Comparison of ENCODE assay signal across 30 cellular contexts in genomic region chr17:79979841-79980215, GRCh38. TPM values are rescaled to one million over a fixed set of nuclear protein-coding genes. Genes with fewer than 3 reads are reported as not detected.
DNase-seq lines count a peak whose midpoint lies in the region; ATAC-seq and TF ChIP-seq lines count a peak whose summit lies in the region.
"Had no signal": no experiment of that assay in that cellular context is flagged by ENCODE, and none has a peak within 500 bp of the region (broad histone marks: within the 10 kb centered on the region; RNA-seq: fewer than 3 reads in every experiment).

No MANE protein-coding gene starts in this region.

- H3K27me3 ChIP-seq in BLaER1 (no peaks in the 10 kb centered on the region), RWPE2 (ENCODE audit: insufficient read depth, poor library complexity, severe bottlenecking) (no peaks in the 10 kb centered on the region), endodermal cell (ENCODE audit: control insufficient read depth, insufficient read depth, low read length, poor library complexity, severe bottlenecking) (no peaks in the 10 kb centered on the region)
- H3K27me3 ChIP-seq: cardiac muscle cell, heart right ventricle, ovary, Peyer's patch, SJSA1 had no signal

- H3K4me3 ChIP-seq in BLaER1 = no peak overlapping the region
- no peak overlapping the region for H3K4me3 ChIP-seq in RWPE2 (ENCODE audit: severe bottlenecking)
- no peak overlapping the region for H3K4me3 ChIP-seq in endodermal cell (ENCODE audit: low read length)
- H3K4me3 ChIP-seq: cardiac muscle cell, heart right ventricle, ovary, Peyer's patch, SJSA1, smooth muscle cell had no signal

- peaks cover 33% of the 10 kb centered on the region for H4K20me1 ChIP-seq in BLaER1

- no peaks in the 10 kb centered on the region for H3K9me3 ChIP-seq in BLaER1
- no peaks in the 10 kb centered on the region for H3K9me3 ChIP-seq in RWPE2 (ENCODE audit: severe bottlenecking)
- H3K9me3 ChIP-seq in endodermal cell (ENCODE audit: control insufficient read depth, low read length) = no peaks in the 10 kb centered on the region
- H3K9me3 ChIP-seq: heart right ventricle, ovary, Peyer's patch, SJSA1 had no signal

- in situ Hi-C loops in KBM-7 (cut with MboI; ENCODE audit: low pct_unique_long_range_greater_than_20kb, low sequenced_read_pairs) = no loop called here

- H3K27ac ChIP-seq in BLaER1 (no peak overlapping the region), RWPE2 (ENCODE audit: poor library complexity, severe bottlenecking) (no peak overlapping the region), endodermal cell (ENCODE audit: low read depth, low read length) (no peak overlapping the region)
- H3K27ac ChIP-seq: cardiac muscle cell, heart right ventricle, Peyer's patch, SJSA1 had no signal

- 94 to 96% methylated on average over 6 to 12 of the region's 12 CpGs for WGBS in endodermal cell (ENCODE audit: insufficient coverage in 1 of 2, insufficient read length in 1 of 2), 2 experiments

- H3K36me3 Mint-ChIP-seq in endodermal cell (ENCODE audit: low read depth) = peaks cover 9% of the 10 kb centered on the region
- H3K36me3 Mint-ChIP-seq: activated naive CD8-positive, alpha-beta T cell treated with anti-CD3 and anti-CD28 coated beads, Interleukin-2, amount 10 ng/mL, durations not matched to agents 7 days and 5 days had no signal

- peak overlapping the region; percentile 70 for H3K4me2 ChIP-seq in BLaER1
- H3K4me2 ChIP-seq: smooth muscle cell had no signal

- intact Hi-C loops in posterior vena cava (cut with DNase I) = loop anchor here (10.0 kb wide), 2 partner anchors 235 to 595 kb away; no protein-coding TSS in a partner anchor

- no peak for ATAC-seq in RWPE2 (ENCODE audit: low read depth)
- ATAC-seq in HG02885 (IDR thresholded peaks at IDR 0.05; ENCODE audit: poor library complexity, unreplicated experiment) = no peak
- ATAC-seq: activated CD8-positive, alpha-beta T cell treated with anti-CD3 and anti-CD28 coated beads for 36 hours had no signal

- no peaks in the 10 kb centered on the region for H3K27me3 Mint-ChIP-seq in endodermal cell (ENCODE audit: insufficient read depth)
- H3K27me3 Mint-ChIP-seq: activated CD8-positive, alpha-beta T cell treated with anti-CD3 and anti-CD28 coated beads for 36 hours; activated naive CD8-positive, alpha-beta T cell treated with anti-CD3 and anti-CD28 coated beads, Interleukin-2, amount 10 ng/mL, durations not matched to agents 7 days and 5 days; B cell; stimulated activated naive CD8-positive, alpha-beta T cell treated with anti-CD3 and anti-CD28 coated beads, Interleukin-15, Interleukin-2, amounts not matched to agents 100 ng/mL and 50 ng/mL, for 24 hours had no signal

- DNase-seq in RWPE2 (ENCODE audit: low spot score) = peak; percentile 46
- peak; percentile 42 for DNase-seq in endodermal cell
- peak; percentile 45 for DNase-seq in posterior vena cava (ENCODE audit: low spot score)
- no peak for DNase-seq in stimulated activated CD4-positive, alpha-beta T cell treated with anti-CD3 and anti-CD28 coated beads, Interleukin-12 subunit alpha, Interleukin-12 subunit beta, amount 100 ng/mL, for 4 hours
- DNase-seq in KBM-7 = no peak
- DNase-seq: ACHN; activated CD4-positive, alpha-beta T cell treated with anti-CD3 and anti-CD28 coated beads for 1 hour; activated CD8-positive, alpha-beta T cell treated with anti-CD3 and anti-CD28 coated beads for 36 hours; DMS 273 treated with DMSO at 0.1 percent for 48 hours; foreskin melanocyte; heart right ventricle; mammary epithelial cell; NCI-H2107; NCI-H345; NCI-H748 treated with DMSO at 0.1 percent for 48 hours; retina; stimulated activated CD4-positive, alpha-beta T cell treated with anti-CD3 and anti-CD28 coated beads, Interleukin-2, amount 100 ng/mL, for 24 hours had no signal

- H3K9me3 Mint-ChIP-seq in endodermal cell = no peaks in the 10 kb centered on the region
- H3K9me3 Mint-ChIP-seq: activated CD8-positive, alpha-beta T cell treated with anti-CD3 and anti-CD28 coated beads for 36 hours; activated naive CD8-positive, alpha-beta T cell treated with anti-CD3 and anti-CD28 coated beads, Interleukin-2, amount 10 ng/mL, durations not matched to agents 7 days and 5 days; dendritic cell treated with granulocyte-macrophage colony-stimulating factor and Interleukin-4, amounts not matched to agents 40 ng/mL and 50 ng/mL, for 4 days; nephron; stimulated activated naive CD8-positive, alpha-beta T cell treated with anti-CD3 and anti-CD28 coated beads, Interleukin-15, Interleukin-2, amounts not matched to agents 100 ng/mL and 50 ng/mL, for 24 hours had no signal

- H3K4me1 Mint-ChIP-seq in endodermal cell = peaks cover 10% of the 10 kb centered on the region
- H3K4me1 Mint-ChIP-seq: activated naive CD8-positive, alpha-beta T cell treated with anti-CD3 and anti-CD28 coated beads, Interleukin-2, amount 10 ng/mL, durations not matched to agents 7 days and 5 days; B cell had no signal

- no peak for TF ChIP-seq CTCF in RWPE2 (IDR thresholded peaks at IDR 0.05; ENCODE audit: poor library complexity, severe bottlenecking)
- no peak for TF ChIP-seq CTCF in endodermal cell (conservative IDR thresholded peaks at IDR 0.05)

- H3K4me3 Mint-ChIP-seq in endodermal cell = no peak overlapping the region
- H3K4me3 Mint-ChIP-seq: activated CD8-positive, alpha-beta T cell treated with anti-CD3 and anti-CD28 coated beads for 36 hours; activated naive CD8-positive, alpha-beta T cell treated with anti-CD3 and anti-CD28 coated beads, Interleukin-2, amount 10 ng/mL, durations not matched to agents 7 days and 5 days; B cell; dendritic cell treated with granulocyte-macrophage colony-stimulating factor and Interleukin-4, amounts not matched to agents 40 ng/mL and 50 ng/mL, for 4 days; nephron; stimulated activated naive CD8-positive, alpha-beta T cell treated with anti-CD3 and anti-CD28 coated beads, Interleukin-15, Interleukin-2, amounts not matched to agents 100 ng/mL and 50 ng/mL, for 24 hours had no signal

- H3K9ac ChIP-seq in BLaER1 (no peak overlapping the region), endodermal cell (ENCODE audit: extremely low read depth, low read length, poor library complexity, severe bottlenecking) (no peak overlapping the region)

- no peaks in the 10 kb centered on the region for H3K36me3 ChIP-seq in BLaER1
- no peaks in the 10 kb centered on the region for H3K36me3 ChIP-seq in RWPE2 (ENCODE audit: low read depth)
- peaks cover 6% of the 10 kb centered on the region for H3K36me3 ChIP-seq in endodermal cell (ENCODE audit: control insufficient read depth, insufficient read depth, low read length)
- H3K36me3 ChIP-seq: cardiac muscle cell, ovary, Peyer's patch had no signal

- H3K4me1 ChIP-seq in BLaER1 (peaks cover 75% of the 10 kb centered on the region), RWPE2 (ENCODE audit: insufficient read depth, poor library complexity, severe bottlenecking) (no peaks in the 10 kb centered on the region), endodermal cell (ENCODE audit: control insufficient read depth, insufficient read depth, low read length) (peaks cover 3% of the 10 kb centered on the region)
- H3K4me1 ChIP-seq: Peyer's patch had no signal

- H3K27ac Mint-ChIP-seq in endodermal cell = no peak overlapping the region
- H3K27ac Mint-ChIP-seq: activated CD8-positive, alpha-beta T cell treated with anti-CD3 and anti-CD28 coated beads for 36 hours; activated naive CD8-positive, alpha-beta T cell treated with anti-CD3 and anti-CD28 coated beads, Interleukin-2, amount 10 ng/mL, durations not matched to agents 7 days and 5 days; B cell; dendritic cell treated with granulocyte-macrophage colony-stimulating factor and Interleukin-4, amounts not matched to agents 40 ng/mL and 50 ng/mL, for 4 days; nephron; stimulated activated naive CD8-positive, alpha-beta T cell treated with anti-CD3 and anti-CD28 coated beads, Interleukin-15, Interleukin-2, amounts not matched to agents 100 ng/mL and 50 ng/mL, for 24 hours had no signal

RNA-seq across cellular contexts. Expression of gene TBC1D16, which starts 55.8 kb away (rescaled TPM):
- 100 to 1,000 TPM in 1 of 2 donors, 10 to 100 TPM in 1; 88.2 to 116 TPM for total RNA-seq in endodermal cell
- 56.3 TPM for polyA plus RNA-seq in endodermal cell (2013, experiment 1 of 2)
- polyA plus RNA-seq in endodermal cell (2013, experiment 2 of 2) = 53.8 TPM
- 10 to 100 TPM; 38.9 to 57.9 TPM for total RNA-seq in posterior vena cava

RNA-seq across cellular contexts. Expression of gene CCDC40, which starts 56.6 kb away (rescaled TPM):
- total RNA-seq in endodermal cell (10 to 100 TPM; 21.7 to 38.9 TPM), posterior vena cava (10 to 100 TPM in 1 of 2 donors, 1 to 10 TPM in 1; 6.2 to 10.4 TPM)
- polyA plus RNA-seq in endodermal cell (2013, experiment 1 of 2) = 16.3 TPM
- 14.2 TPM for polyA plus RNA-seq in endodermal cell (2013, experiment 2 of 2)
- total RNA-seq: T-helper 1 cell treated with Interleukin-12 subunit alpha and Interleukin-12 subunit beta and Interleukin-4 antibody, amounts not matched to agents 30 ng/mL and 1 ng/mL, for 36 hours had no signal

Comparison
In these comparisons a context has a peak if more than half of its experiments do, and no peak if none do; other contexts are left out.
1. DNase-seq: peak in RWPE2 (single experiment), endodermal cell (single experiment) and posterior vena cava (single experiment); none in stimulated activated CD4-positive, alpha-beta T cell treated with anti-CD3 and anti-CD28 coated beads, Interleukin-12 subunit alpha, Interleukin-12 subunit beta, amount 100 ng/mL, for 4 hours (single experiment) and KBM-7 (single experiment).